Comparison of ENCODE assay signal across 12 cellular contexts in genomic region chr14:99560946-99561683, GRCh38. TPM values are rescaled to one million over a fixed set of nuclear protein-coding genes. Genes with fewer than 3 reads are reported as not detected.
DNase-seq lines count a peak whose midpoint lies in the region; TF ChIP-seq lines count a peak whose summit lies in the region.
"Had no signal": no experiment of that assay in that cellular context is flagged by ENCODE, and none has a peak within 500 bp of the region (broad histone marks: within the 10 kb centered on the region; RNA-seq: fewer than 3 reads in every experiment).

No MANE protein-coding gene starts in this region.

- DNase-seq in NCI-H1417 (lab: John Stamatoyannopoulos, UW) (peak in 2 of 3 experiments; percentile 87 to 97), endodermal cell (no peak), myocyte (ENCODE audit: low read depth) (peak; percentile 34), GM19238 (ENCODE audit: insufficient read length, low spot score) (no peak), ACHN (no peak)
- DNase-seq in activated CD4-positive, alpha-beta T cell treated with anti-CD3 and anti-CD28 coated beads, Interleukin-2, amount 50 U/mL, for 1 hour: no peak
- no peak for DNase-seq in activated naive CD4-positive, alpha-beta T cell treated with anti-CD3 and anti-CD28 coated beads, Interleukin-2, amount 10 ng/mL, durations not matched to agents 7 days and 5 days
- DNase-seq: HCEC 1CT; stimulated activated naive B cell treated with anti-CD40 and anti-IgM and Interleukin-4, amounts not matched to agents 10 μg/mL and 1 μg/mL and 100 μg/mL, for 72 hours had no signal

- no peaks in the 10 kb centered on the region for H3K9me3 ChIP-seq in BLaER1
- H3K9me3 ChIP-seq in endodermal cell (ENCODE audit: control insufficient read depth, low read length): no peaks in the 10 kb centered on the region

- no peak overlapping the region for H3K4me3 Mint-ChIP-seq in endodermal cell
- no peak overlapping the region for H3K4me3 Mint-ChIP-seq in activated naive CD4-positive, alpha-beta T cell treated with anti-CD3 and anti-CD28 coated beads, Interleukin-2, amount 10 ng/mL, durations not matched to agents 7 days and 5 days
- H3K4me3 Mint-ChIP-seq: B cell; nephron; stimulated activated naive B cell treated with anti-CD40 and anti-IgM and Interleukin-4, amounts not matched to agents 10 μg/mL and 1 μg/mL and 100 μg/mL, for 72 hours had no signal

- H3K4me2 ChIP-seq in BLaER1: peak overlapping the region; percentile 88

- H3K27ac ChIP-seq in BLaER1: no peak overlapping the region
- peak overlapping the region; percentile 6 for H3K27ac ChIP-seq in endodermal cell (ENCODE audit: low read depth, low read length)

- no peaks in the 10 kb centered on the region for H3K27me3 ChIP-seq in BLaER1
- H3K27me3 ChIP-seq in endodermal cell (ENCODE audit: control insufficient read depth, insufficient read depth, low read length, poor library complexity, severe bottlenecking): no peaks in the 10 kb centered on the region

- 84 to 87% methylated on average over 11 to 15 of the region's 15 CpGs for WGBS in endodermal cell (ENCODE audit: insufficient coverage in 1 of 2, insufficient read length in 1 of 2), 2 experiments

- peaks cover 5% of the 10 kb centered on the region for H3K36me3 Mint-ChIP-seq in endodermal cell (ENCODE audit: low read depth)
- H3K36me3 Mint-ChIP-seq in activated naive CD4-positive, alpha-beta T cell treated with anti-CD3 and anti-CD28 coated beads, Interleukin-2, amount 10 ng/mL, durations not matched to agents 7 days and 5 days: no peaks in the 10 kb centered on the region
- H3K36me3 Mint-ChIP-seq: stimulated activated naive B cell treated with anti-CD40 and anti-IgM and Interleukin-4, amounts not matched to agents 10 μg/mL and 1 μg/mL and 100 μg/mL, for 72 hours had no signal

- in situ Hi-C loops in ACHN (cut with HindIII; ENCODE audit: low pct_ligation_motif_present, low pct_unique_long_range_greater_than_20kb, low sequenced_read_pairs): no loop called here

- H3K4me3 ChIP-seq in BLaER1 (no peak overlapping the region; the same call in 1 of the 2 replicates), endodermal cell (ENCODE audit: low read length) (no peak overlapping the region)

- no peaks in the 10 kb centered on the region for H3K27me3 Mint-ChIP-seq in endodermal cell (ENCODE audit: insufficient read depth)
- H3K27me3 Mint-ChIP-seq in activated naive CD4-positive, alpha-beta T cell treated with anti-CD3 and anti-CD28 coated beads, Interleukin-2, amount 10 ng/mL, durations not matched to agents 7 days and 5 days: no peaks in the 10 kb centered on the region

- peaks cover 23% of the 10 kb centered on the region for H3K4me1 Mint-ChIP-seq in endodermal cell
- no peaks in the 10 kb centered on the region for H3K4me1 Mint-ChIP-seq in activated naive CD4-positive, alpha-beta T cell treated with anti-CD3 and anti-CD28 coated beads, Interleukin-2, amount 10 ng/mL, durations not matched to agents 7 days and 5 days
- H3K4me1 Mint-ChIP-seq: B cell; stimulated activated naive B cell treated with anti-CD40 and anti-IgM and Interleukin-4, amounts not matched to agents 10 μg/mL and 1 μg/mL and 100 μg/mL, for 72 hours had no signal

- TF ChIP-seq CTCF in endodermal cell (conservative IDR thresholded peaks at IDR 0.05): no peak

- H3K36me3 ChIP-seq in BLaER1 (peaks cover 5% of the 10 kb centered on the region; the same call in 1 of the 2 replicates), endodermal cell (ENCODE audit: control insufficient read depth, insufficient read depth, low read length) (no peaks in the 10 kb centered on the region)

- H4K20me1 ChIP-seq in BLaER1: peaks cover 100% of the 10 kb centered on the region

- H3K9me3 Mint-ChIP-seq in endodermal cell: peaks cover 2% of the 10 kb centered on the region
- H3K9me3 Mint-ChIP-seq in activated naive CD4-positive, alpha-beta T cell treated with anti-CD3 and anti-CD28 coated beads, Interleukin-2, amount 10 ng/mL, durations not matched to agents 7 days and 5 days: no peaks in the 10 kb centered on the region
- H3K9me3 Mint-ChIP-seq: nephron had no signal

- CTCF ChIA-PET in activated naive CD4-positive, alpha-beta T cell treated with anti-CD3 and anti-CD28 coated beads, Interleukin-2, amount 10 ng/mL, durations not matched to agents 7 days and 5 days (lab: Charles Lee): no interaction called here

- no peak overlapping the region for H3K27ac Mint-ChIP-seq in endodermal cell
- H3K27ac Mint-ChIP-seq in activated naive CD4-positive, alpha-beta T cell treated with anti-CD3 and anti-CD28 coated beads, Interleukin-2, amount 10 ng/mL, durations not matched to agents 7 days and 5 days: no peak overlapping the region
- H3K27ac Mint-ChIP-seq: B cell; stimulated activated naive B cell treated with anti-CD40 and anti-IgM and Interleukin-4, amounts not matched to agents 10 μg/mL and 1 μg/mL and 100 μg/mL, for 72 hours had no signal

- H3K9ac ChIP-seq in BLaER1 (peak overlapping the region; percentile 8; the same call in 1 of the 2 replicates), endodermal cell (ENCODE audit: extremely low read depth, low read length, poor library complexity, severe bottlenecking) (no peak overlapping the region)

- H3K4me1 ChIP-seq in BLaER1: peaks cover 73% of the 10 kb centered on the region
- no peaks in the 10 kb centered on the region for H3K4me1 ChIP-seq in endodermal cell (ENCODE audit: control insufficient read depth, insufficient read depth, low read length)

RNA-seq across cellular contexts. Expression of gene CCDC85C, which starts 42.9 kb away (rescaled TPM):
- total RNA-seq in endodermal cell (10 to 100 TPM; 32.8 to 45.8 TPM), myocyte (3.2 and 6.1 TPM in 2 replicates)
- 63.0 TPM for polyA plus RNA-seq in endodermal cell (2013, experiment 1 of 2)
- polyA plus RNA-seq in endodermal cell (2013, experiment 2 of 2): 64.5 TPM
- polyA plus RNA-seq in myocyte (2012): 4.4 TPM

Comparison
In these comparisons a context has a peak if more than half of its experiments do, and no peak if none do; other contexts are left out.
1. DNase-seq: peak in NCI-H1417 (2 of 3) and myocyte (single experiment); none in endodermal cell (single experiment), GM19238 (single experiment), activated CD4-positive, alpha-beta T cell treated with anti-CD3 and anti-CD28 coated beads, Interleukin-2, amount 50 U/mL, for 1 hour (single experiment), activated naive CD4-positive, alpha-beta T cell treated with anti-CD3 and anti-CD28 coated beads, Interleukin-2, amount 10 ng/mL, durations not matched to agents 7 days and 5 days (single experiment) and ACHN (single experiment).